Comparison of ENCODE assay signal across 1 cellular context in genomic region chr1:116570358-116571214, GRCh38.
TF ChIP-seq lines count a peak whose summit lies in the region.

TSS of gene CD58 (minus strand) at chr1:116571026. CDS start at chr1:116570972, 54 bp downstream.

TF ChIP-seq in HepG2, 621 proteins besides CTCF, POLR2A, EP300 and RAD21 (continued from another document):
- TF ChIP-seq ZNF704 (CRISPR knock-in tag; IDR thresholded peaks at IDR 0.05; ENCODE audit: borderline replicate concordance) = no peak
- peak; percentile 9; the same call in 1 of the 2 replicates for TF ChIP-seq FOXA3 (CRISPR knock-in tag; IDR thresholded peaks at IDR 0.05)
- 0 out of 2 replicates have a peak, but pooled peaks have one; percentile 13 for TF ChIP-seq HOMEZ (CRISPR knock-in tag; IDR thresholded peaks at IDR 0.05; ENCODE audit: low read depth)
- peak; percentile 72; the same call in 1 of the 2 replicates for TF ChIP-seq DMAP1 (CRISPR knock-in tag; IDR thresholded peaks at IDR 0.05)
- no peak for TF ChIP-seq PHF5A (CRISPR knock-in tag; IDR thresholded peaks at IDR 0.05; ENCODE audit: low read depth, unreplicated experiment)
- TF ChIP-seq POLR2G (IDR thresholded peaks at IDR 0.05; ENCODE audit: low read depth, low read length) = peak; percentile 79
- TF ChIP-seq JARID2 (CRISPR knock-in tag; IDR thresholded peaks at IDR 0.05; ENCODE audit: insufficient replicate concordance) = no peak
- no peak for TF ChIP-seq ZNF644 (CRISPR knock-in tag; IDR thresholded peaks at IDR 0.05; ENCODE audit: low read depth)
- TF ChIP-seq ZNF775 (CRISPR knock-in tag; IDR thresholded peaks at IDR 0.05; ENCODE audit: borderline replicate concordance) = no peak
- TF ChIP-seq ZNF331 (CRISPR knock-in tag; IDR thresholded peaks at IDR 0.05) = peak; percentile 41; the same call in 1 of the 2 replicates
- peak; percentile 51; the same call in 1 of the 2 replicates for TF ChIP-seq PRMT3 (CRISPR knock-in tag; IDR thresholded peaks at IDR 0.05; ENCODE audit: borderline replicate concordance, low read depth)
- TF ChIP-seq MTERF4 (CRISPR knock-in tag; IDR thresholded peaks at IDR 0.05) = 0 out of 2 replicates have a peak, but pooled peaks have one; percentile 22
- TF ChIP-seq PHF8 (CRISPR knock-in tag; IDR thresholded peaks at IDR 0.05) = peak; percentile 83
- peak; percentile 47; the same call in 1 of the 2 replicates for TF ChIP-seq MYC (CRISPR knock-in tag; IDR thresholded peaks at IDR 0.05; ENCODE audit: borderline replicate concordance)
- 0 out of 2 replicates have a peak, but pooled peaks have one; percentile 45 for TF ChIP-seq SIN3A (IDR thresholded peaks at IDR 0.05; ENCODE audit: borderline replicate concordance, low read depth, low read length)
- peak; percentile 36 for TF ChIP-seq ZC3H13 (CRISPR knock-in tag; IDR thresholded peaks at IDR 0.05)
- 0 out of 2 replicates have a peak, but pooled peaks have one; percentile 18 for TF ChIP-seq AHR (CRISPR knock-in tag; IDR thresholded peaks at IDR 0.05)
- no peak for TF ChIP-seq ZNF781 (CRISPR knock-in tag; IDR thresholded peaks at IDR 0.05; ENCODE audit: borderline replicate concordance, not compliant biosample characterization)
- peak; percentile 23; the same call in 1 of the 2 replicates for TF ChIP-seq KDM4B (CRISPR knock-in tag; IDR thresholded peaks at IDR 0.05)
- peak; percentile 57; the same call in 1 of the 2 replicates for TF ChIP-seq KMT2A (CRISPR knock-in tag; IDR thresholded peaks at IDR 0.05)
- no peak for TF ChIP-seq ZNF691 (CRISPR knock-in tag; IDR thresholded peaks at IDR 0.05; ENCODE audit: borderline replicate concordance, low read depth)
- TF ChIP-seq KAT7 (CRISPR knock-in tag; IDR thresholded peaks at IDR 0.05; ENCODE audit: borderline replicate concordance) = peak; percentile 34; the same call in 1 of the 2 replicates
- TF ChIP-seq ZNF766 (CRISPR knock-in tag; IDR thresholded peaks at IDR 0.05; ENCODE audit: borderline replicate concordance) = 0 out of 2 replicates have a peak, but pooled peaks have one; percentile 16
- TF ChIP-seq ZNF564 (CRISPR knock-in tag; IDR thresholded peaks at IDR 0.05) = peak; percentile 56; the same call in 1 of the 2 replicates
- no peak for TF ChIP-seq AFF4 (CRISPR knock-in tag; IDR thresholded peaks at IDR 0.05)
- TF ChIP-seq HNRNPL (IDR thresholded peaks at IDR 0.05; ENCODE audit: low read depth, low read length) = peak; percentile 68; the same call in 1 of the 2 replicates
- TF ChIP-seq HNF4A (CRISPR knock-in tag; IDR thresholded peaks at IDR 0.05) = no peak
- TF ChIP-seq TEAD3 (CRISPR knock-in tag; optimal IDR thresholded peaks at IDR 0.05; ENCODE audit: borderline replicate concordance) = peak; percentile 48
- peak in 1 of 2 experiments; percentile 78; a peak in 2 of 4 replicates for TF ChIP-seq KLF16 (CRISPR knock-in tag; IDR thresholded peaks at IDR 0.05)
- TF ChIP-seq TCF12 (IDR thresholded peaks at IDR 0.05) = no peak
- 0 out of 2 replicates have a peak, but pooled peaks have one; percentile 71 for TF ChIP-seq TCF12 (CRISPR knock-in tag; IDR thresholded peaks at IDR 0.05)
- TF ChIP-seq ZNF280B (CRISPR knock-in tag; IDR thresholded peaks at IDR 0.05; ENCODE audit: borderline replicate concordance) = peak; percentile 56; the same call in 1 of the 2 replicates
- peak; percentile 56; the same call in 1 of the 2 replicates for TF ChIP-seq ETS1 (CRISPR knock-in tag; IDR thresholded peaks at IDR 0.05)
- no peak; the same call in 1 of the 2 replicates for TF ChIP-seq SAP130 (CRISPR knock-in tag; IDR thresholded peaks at IDR 0.05; ENCODE audit: low read depth)
- peak; percentile 88 for TF ChIP-seq HNRNPLL (IDR thresholded peaks at IDR 0.05; ENCODE audit: low read depth, low read length, poor library complexity, severe bottlenecking)
- TF ChIP-seq GFI1 (CRISPR knock-in tag; IDR thresholded peaks at IDR 0.05; ENCODE audit: borderline replicate concordance) = 0 out of 2 replicates have a peak, but pooled peaks have one; percentile 73
- TF ChIP-seq ZNF142 (CRISPR knock-in tag; IDR thresholded peaks at IDR 0.05) = 0 out of 2 replicates have a peak, but pooled peaks have one; percentile 38
- TF ChIP-seq SMAD9 (CRISPR knock-in tag; IDR thresholded peaks at IDR 0.05) = no peak
- TF ChIP-seq HNRNPK (IDR thresholded peaks at IDR 0.05; ENCODE audit: low read depth, low read length, poor library complexity, severe bottlenecking) = peak; percentile 32
- no peak for TF ChIP-seq ZNF556 (CRISPR knock-in tag; IDR thresholded peaks at IDR 0.05; ENCODE audit: borderline replicate concordance)
- TF ChIP-seq ZNF441 (CRISPR knock-in tag; IDR thresholded peaks at IDR 0.05; ENCODE audit: borderline replicate concordance) = no peak
